Comparison of ENCODE assay signal across 8 cellular contexts in the genomic region with DNA sequence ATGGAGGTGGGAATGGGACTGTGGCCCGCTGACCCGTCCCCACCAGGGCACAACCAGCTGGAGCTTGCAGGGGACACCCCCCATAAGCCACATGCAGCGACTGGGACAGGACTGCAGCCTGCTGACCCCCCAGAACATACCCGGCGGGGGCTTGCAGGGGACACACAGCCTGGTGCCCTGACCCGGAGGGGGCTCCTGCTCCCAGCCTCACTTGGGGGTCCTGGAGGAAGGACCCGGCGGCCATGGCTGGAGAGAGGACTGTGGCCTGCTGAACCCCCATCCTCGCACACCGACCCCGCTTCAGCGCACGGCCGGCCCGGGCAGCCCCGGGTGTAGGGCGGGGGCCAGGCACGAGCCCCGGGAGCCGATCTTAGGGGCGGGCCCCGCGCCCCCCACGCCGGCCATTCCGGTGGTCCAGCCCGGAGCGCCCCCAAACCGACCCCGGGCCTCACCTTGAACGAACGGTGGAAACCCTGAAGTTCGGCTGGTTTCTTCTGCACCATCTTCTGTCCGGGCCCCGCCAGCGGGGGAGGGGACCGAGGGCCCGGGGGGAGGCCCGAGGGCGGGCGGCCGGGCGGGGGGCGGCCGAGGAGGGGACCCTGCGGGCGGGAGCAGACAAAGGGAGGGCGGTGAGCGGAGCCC. TPM values are rescaled to one million over a fixed set of nuclear protein-coding genes. Genes with fewer than 3 reads are reported as not detected.
A peak's percentile ranks its signal among the peaks of the same experiment; 100 is the strongest.
DNase-seq lines count a peak whose midpoint lies in the region; ATAC-seq and TF ChIP-seq lines count a peak whose summit lies in the region.

No MANE protein-coding gene starts in this region.

- POLR2A ChIA-PET in activated CD8-positive, alpha-beta T cell treated with anti-CD3 and anti-CD28 coated beads for 36 hours (lab: Charles Lee) = interaction anchor here (1.0 to 4.2 kb wide), 5 partner anchors 9 to 44 kb away, joined by 3 to 27 read pairs (median 8); no protein-coding TSS in a partner anchor

- no peaks in the 10 kb centered on the region for H3K9me3 ChIP-seq in skeletal muscle tissue (ENCODE audit: control insufficient read depth in 3 of 3, low read length in 3 of 3)

- no peaks in the 10 kb centered on the region for H3K27me3 Mint-ChIP-seq in activated CD8-positive, alpha-beta T cell treated with anti-CD3 and anti-CD28 coated beads for 36 hours

- peak overlapping the region; percentile 93 to 99 (median 97) for H3K9ac ChIP-seq in skeletal muscle tissue (ENCODE audit: low read depth in 1 of 3, low read length in 3 of 3)

- H3K9me3 Mint-ChIP-seq in activated CD8-positive, alpha-beta T cell treated with anti-CD3 and anti-CD28 coated beads for 36 hours = no peaks in the 10 kb centered on the region

- peaks cover 48% of the 10 kb centered on the region for H3K4me1 Mint-ChIP-seq in activated CD8-positive, alpha-beta T cell treated with anti-CD3 and anti-CD28 coated beads for 36 hours (ENCODE audit: low read depth)

- intact Hi-C loops in activated CD8-positive, alpha-beta T cell treated with anti-CD3 and anti-CD28 coated beads for 36 hours (cut with micrococcal nuclease) = loop anchor here (5.0 kb wide), 1 partner anchor 37 kb away; no protein-coding TSS in a partner anchor
- intact Hi-C loops in left ventricle myocardium superior (cut with micrococcal nuclease) = no loop called here

- ATAC-seq in GM18873 (IDR thresholded peaks at IDR 0.05; ENCODE audit: low FRiP score, unreplicated experiment) (peak; percentile 5), HG02973 (IDR thresholded peaks at IDR 0.05; ENCODE audit: unreplicated experiment) (peak; percentile 4), left ventricle myocardium superior (peak; percentile 1)
- no peak for ATAC-seq in activated CD8-positive, alpha-beta T cell treated with anti-CD3 and anti-CD28 coated beads for 36 hours

- no peak for DNase-seq in activated CD8-positive, alpha-beta T cell treated with anti-CD3 and anti-CD28 coated beads for 36 hours
- DNase-seq in left ventricle myocardium superior (peak; percentile 58), islet precursor cell (no peak), T1000 (lab: John Stamatoyannopoulos, UW) (no peak), NCI-H2171 (lab: John Stamatoyannopoulos, UW) (no peak)

- H3K27ac ChIP-seq in skeletal muscle tissue (ENCODE audit: low read depth, low read length) = peak overlapping the region; percentile 96

- H3K4me3 ChIP-seq in skeletal muscle tissue (ENCODE audit: low read length in 3 of 3) = peak overlapping the region; percentile 85 to 93 (median 90)

- no peaks in the 10 kb centered on the region for H3K27me3 ChIP-seq in skeletal muscle tissue (ENCODE audit: control insufficient read depth in 3 of 3, insufficient read depth in 3 of 3, low read length in 3 of 3)

- peaks cover 14% of the 10 kb centered on the region for H3K36me3 Mint-ChIP-seq in activated CD8-positive, alpha-beta T cell treated with anti-CD3 and anti-CD28 coated beads for 36 hours (ENCODE audit: low read depth)

- TF ChIP-seq CTCF in activated CD8-positive, alpha-beta T cell treated with anti-CD3 and anti-CD28 coated beads for 36 hours (IDR thresholded peaks at IDR 0.05) = no peak

- CTCF ChIA-PET in activated CD8-positive, alpha-beta T cell treated with anti-CD3 and anti-CD28 coated beads for 36 hours (lab: Charles Lee) = interaction anchor here (1.0 kb wide), 1 partner anchor 31 kb away, joined by 4 read pairs; no protein-coding TSS in a partner anchor

- peak overlapping the region; percentile 83 for H3K4me3 Mint-ChIP-seq in activated CD8-positive, alpha-beta T cell treated with anti-CD3 and anti-CD28 coated beads for 36 hours

- H3K36me3 ChIP-seq in skeletal muscle tissue (ENCODE audit: control insufficient read depth in 3 of 3, insufficient read depth in 3 of 3, low read length in 3 of 3) = peaks cover 5 to 22% (median 11%) of the 10 kb centered on the region in 3 donors

- H3K4me1 ChIP-seq in skeletal muscle tissue (ENCODE audit: control insufficient read depth in 3 of 3, insufficient read depth in 3 of 3, low read length in 3 of 3) = peaks cover 60 to 73% (median 69%) of the 10 kb centered on the region in 3 donors

- peak overlapping the region; percentile 76 for H3K27ac Mint-ChIP-seq in activated CD8-positive, alpha-beta T cell treated with anti-CD3 and anti-CD28 coated beads for 36 hours

RNA-seq across cellular contexts. Expression of a gene that starts 0.6 kb away (rescaled TPM):
- total RNA-seq in activated CD8-positive, alpha-beta T cell treated with anti-CD3 and anti-CD28 coated beads for 36 hours = 100 to 1,000 TPM; 323 to 327 TPM
- total RNA-seq in left ventricle myocardium superior (272 TPM), skeletal muscle tissue (32.4 TPM)

RNA-seq across cellular contexts. Expression of a gene that starts 35.0 kb away (rescaled TPM):
- total RNA-seq in activated CD8-positive, alpha-beta T cell treated with anti-CD3 and anti-CD28 coated beads for 36 hours = 10 to 100 TPM; 36.5 to 44.6 TPM
- total RNA-seq in left ventricle myocardium superior (65.6 TPM), skeletal muscle tissue (28.7 TPM)

RNA-seq across cellular contexts. Expression of a gene that starts 45.7 kb away (rescaled TPM):
- total RNA-seq in activated CD8-positive, alpha-beta T cell treated with anti-CD3 and anti-CD28 coated beads for 36 hours = 100 to 1,000 TPM; 175 to 185 TPM
- total RNA-seq in left ventricle myocardium superior (17.5 TPM), skeletal muscle tissue (12.0 TPM)

RNA-seq across cellular contexts. Expression of a gene that starts 46.2 kb away (rescaled TPM):
- total RNA-seq in activated CD8-positive, alpha-beta T cell treated with anti-CD3 and anti-CD28 coated beads for 36 hours = 10 to 100 TPM; 22.6 to 23.0 TPM
- total RNA-seq in left ventricle myocardium superior (1.9 TPM), skeletal muscle tissue (2.1 TPM)
